16 cellular contexts compared by ENCODE assay signal in the genomic region with DNA sequence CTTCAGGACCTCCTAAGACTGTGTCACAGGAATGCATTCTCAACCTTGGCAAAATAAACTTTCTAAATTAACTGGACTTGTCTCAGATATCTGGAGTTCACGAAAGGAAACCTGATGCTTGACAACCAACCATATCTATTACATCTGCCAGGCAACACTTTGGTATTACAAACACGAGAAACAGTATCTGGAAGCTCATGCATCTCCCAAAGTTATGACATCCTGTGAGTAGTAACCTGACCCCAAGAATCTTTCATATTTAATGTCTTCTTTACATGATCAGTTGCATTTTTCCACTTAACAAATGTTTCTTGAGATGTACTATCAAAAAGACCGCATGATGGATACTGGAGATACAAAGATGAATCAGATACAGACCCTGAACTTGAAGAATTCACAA.
DNase-seq lines count a peak whose midpoint lies in the region; ATAC-seq and TF ChIP-seq lines count a peak whose summit lies in the region.
"Had no signal": no experiment of that assay in that cellular context is flagged by ENCODE, and none has a peak within 500 bp of the region (broad histone marks: within the 10 kb centered on the region; RNA-seq: fewer than 3 reads in every experiment).

No MANE protein-coding gene starts in this region.

- H3K4me3 ChIP-seq in SK-N-SH (ENCODE audit: low read depth in 2 of 2, low read length in 1 of 2) (no peak overlapping the region), brain microvascular endothelial cell (ENCODE audit: low read depth, low read length) (no peak overlapping the region)
- H3K4me3 ChIP-seq: BLaER1 treated with 17β-estradiol and CSF1 and Interleukin-3, amounts not matched to agents 10 nM and 100 nM; GM23338 had no signal

- no peaks in the 10 kb centered on the region; a peak in 1 of 4 replicates for H3K4me1 ChIP-seq in SK-N-SH (ENCODE audit: control insufficient read depth in 1 of 2, insufficient read depth in 2 of 2, low read depth in 1 of 2, low read length in 1 of 2)

- POLR2A ChIA-PET in SK-N-SH (lab: Yijun Ruan, JAX): no interaction called here

- in situ Hi-C loops in brain microvascular endothelial cell (cut with HindIII; ENCODE audit: low pct_ligation_motif_present, low sequenced_read_pairs): no loop called here

- H3F3A ChIP-seq in SK-N-SH (replicated peaks; ENCODE audit: insufficient read depth): no peaks in the 10 kb centered on the region

- H2AFZ ChIP-seq in SK-N-SH (ENCODE audit: low read depth): peak overlapping the region; percentile 17; the same call in 1 of the 2 replicates
- H2AFZ ChIP-seq: GM23338 had no signal

- no peaks in the 10 kb centered on the region for H4K20me1 ChIP-seq in SK-N-SH (ENCODE audit: insufficient read depth)
- H4K20me1 ChIP-seq: BLaER1 treated with 17β-estradiol and CSF1 and Interleukin-3, amounts not matched to agents 10 nM and 100 nM had no signal

- ATAC-seq in GM18861 (IDR thresholded peaks at IDR 0.05; ENCODE audit: unreplicated experiment): no peak
- ATAC-seq in GM21528 (IDR thresholded peaks at IDR 0.05; ENCODE audit: low FRiP score, unreplicated experiment): no peak
- ATAC-seq in HG03039 (IDR thresholded peaks at IDR 0.05; ENCODE audit: unreplicated experiment): no peak
- ATAC-seq: CD8-positive, alpha-beta T cell; GM23338 had no signal

- TF ChIP-seq RAD21 in SK-N-SH (IDR thresholded peaks at IDR 0.05; ENCODE audit: low read length): no peak

- no peaks in the 10 kb centered on the region for H3K27me3 ChIP-seq in SK-N-SH (ENCODE audit: insufficient read depth)
- no peaks in the 10 kb centered on the region for H3K27me3 ChIP-seq in brain microvascular endothelial cell (replicated peaks)
- H3K27me3 ChIP-seq: BLaER1 treated with 17β-estradiol and CSF1 and Interleukin-3, amounts not matched to agents 10 nM and 100 nM had no signal

- no peak overlapping the region for H3K9ac ChIP-seq in SK-N-SH
- H3K9ac ChIP-seq: BLaER1 treated with 17β-estradiol and CSF1 and Interleukin-3, amounts not matched to agents 10 nM and 100 nM had no signal

- no peak overlapping the region for H3K4me2 ChIP-seq in SK-N-SH
- H3K4me2 ChIP-seq: GM23338 had no signal

- H3K27ac ChIP-seq in SK-N-SH (ENCODE audit: low read depth in 2 of 2, low read length in 1 of 2) (peak overlapping the region in 1 of 2 experiments; percentile 71; a peak in 3 of 4 replicates), brain microvascular endothelial cell (peak overlapping the region; percentile 68)
- H3K27ac ChIP-seq: 22Rv1; BLaER1 treated with 17β-estradiol and CSF1 and Interleukin-3, amounts not matched to agents 10 nM and 100 nM had no signal

- TF ChIP-seq EP300 in SK-N-SH (IDR thresholded peaks at IDR 0.05; ENCODE audit: borderline replicate concordance in 1 of 2, low read depth in 1 of 2, low read length in 1 of 2): no peak

- no peaks in the 10 kb centered on the region for H3K9me3 ChIP-seq in SK-N-SH
- H3K9me3 ChIP-seq: BLaER1 treated with 17β-estradiol and CSF1 and Interleukin-3, amounts not matched to agents 10 nM and 100 nM had no signal

- no peaks in the 10 kb centered on the region for H3K36me3 ChIP-seq in SK-N-SH (replicated peaks in 1 of 2; ENCODE audit: control insufficient read depth in 1 of 2, insufficient read depth in 2 of 2, low read length in 1 of 2)
- H3K36me3 ChIP-seq in brain microvascular endothelial cell (replicated peaks): no peaks in the 10 kb centered on the region
- H3K36me3 ChIP-seq: BLaER1 treated with 17β-estradiol and CSF1 and Interleukin-3, amounts not matched to agents 10 nM and 100 nM had no signal

- WGBS in SK-N-SH (ENCODE audit: low lambda C conversion rate): 25% methylated on average over 3 of the region's 3 CpGs

- no peaks in the 10 kb centered on the region for H3K9me2 ChIP-seq in SK-N-SH

- DNase-seq in EH (ENCODE audit: low read depth): peak; percentile 30
- DNase-seq in SK-N-SH: no peak
- peak; percentile 25 for DNase-seq in brain microvascular endothelial cell
- peak; percentile 49 for DNase-seq in iris pigment epithelial cell (ENCODE audit: low read depth)
- no peak for DNase-seq in stimulated activated naive CD4-positive, alpha-beta T cell (lab: John Stamatoyannopoulos, UW)
- DNase-seq: Calu3; CD8-positive, alpha-beta T cell; DMS79 treated with DMSO at 0.1 percent for 48 hours; EL; HCEC 1CT had no signal

- no peaks in the 10 kb centered on the region for H3K79me2 ChIP-seq in SK-N-SH (ENCODE audit: insufficient read depth)

- TF ChIP-seq CTCF in SK-N-SH (IDR thresholded peaks at IDR 0.05): no peak
- no peak for TF ChIP-seq CTCF in brain microvascular endothelial cell (IDR thresholded peaks at IDR 0.05; ENCODE audit: low read depth, low read length, missing control alignments)

- CTCF ChIA-PET in SK-N-SH (lab: Yijun Ruan, JAX): no interaction called here

TF ChIP-seq in SK-N-SH, 30 proteins besides CTCF, POLR2A, EP300 and RAD21:
- TF ChIP-seq MXI1 (IDR thresholded peaks at IDR 0.05; ENCODE audit: low read depth, low read length) (no peak), YY1 (IDR thresholded peaks at IDR 0.05; ENCODE audit: low read depth) (no peak), FOXM1 (IDR thresholded peaks at IDR 0.05; ENCODE audit: low read depth) (no peak), EZH2phosphoT487 (IDR thresholded peaks at IDR 0.05; ENCODE audit: borderline replicate concordance, low read depth) (no peak), GABPA (IDR thresholded peaks at IDR 0.05; ENCODE audit: low read depth) (no peak)

Comparison
In these comparisons a context has a peak if more than half of its experiments do, and no peak if none do; other contexts are left out.
1. DNase-seq: peak in EH (single experiment), brain microvascular endothelial cell (single experiment) and iris pigment epithelial cell (single experiment); none in SK-N-SH (single experiment) and stimulated activated naive CD4-positive, alpha-beta T cell (0 of 6).